In genomic region chr14:85416771-85417170, GRCh38 we compare ENCODE assay signal across 12 cellular contexts.
DNase-seq lines count a peak whose midpoint lies in the region; ATAC-seq, FAIRE-seq and TF ChIP-seq lines count a peak whose summit lies in the region.
"Had no signal": no experiment of that assay in that cellular context is flagged by ENCODE, and none has a peak within 500 bp of the region (broad histone marks: within the 10 kb centered on the region; RNA-seq: fewer than 3 reads in every experiment).

No MANE protein-coding gene starts in this region.

- H3K9me1 ChIP-seq in endothelial cell of umbilical vein (replicated peaks; ENCODE audit: control insufficient read depth, extremely low read depth, insufficient read depth, low read length): no peaks in the 10 kb centered on the region

- H3K4me3 ChIP-seq in OCI-LY3 (ENCODE audit: low read length) (no peak overlapping the region), endothelial cell of umbilical vein (replicated peaks in 1 of 3; ENCODE audit: insufficient read depth in 1 of 3, low read depth in 1 of 3, low read length in 3 of 3) (no peak overlapping the region)

- no peaks in the 10 kb centered on the region for H3K9me3 ChIP-seq in OCI-LY3 (ENCODE audit: insufficient read depth, low read length)
- H3K9me3 ChIP-seq in endothelial cell of umbilical vein (replicated peaks; ENCODE audit: control insufficient read depth, insufficient read depth, low read length): no peaks in the 10 kb centered on the region

- dilution Hi-C loops in endothelial cell of umbilical vein (cut with MboI; ENCODE audit: extremely low pct_ligation_motif_present, low sequenced_read_pairs): no loop called here

- TF ChIP-seq CTCF in OCI-LY3 (IDR thresholded peaks at IDR 0.05; ENCODE audit: low read depth, low read length): no peak
- TF ChIP-seq CTCF in endothelial cell of umbilical vein (IDR thresholded peaks at IDR 0.05; ENCODE audit: extremely low read depth in 1 of 2, insufficient read depth in 1 of 2, low read depth in 1 of 2, low read length in 2 of 2): no peak

- H3K4me2 ChIP-seq in OCI-LY3 (ENCODE audit: low read length): no peak overlapping the region
- H3K4me2 ChIP-seq in endothelial cell of umbilical vein (ENCODE audit: insufficient read depth, low read length): peak overlapping the region; percentile 70

- H3K9ac ChIP-seq in OCI-LY3 (ENCODE audit: low read length) (no peak overlapping the region), endothelial cell of umbilical vein (replicated peaks; ENCODE audit: extremely low read depth, insufficient read depth, low read length) (peak overlapping the region; percentile 19)

- H3K27ac ChIP-seq in OCI-LY3 (ENCODE audit: low read length) (no peak overlapping the region), endothelial cell of umbilical vein (ENCODE audit: insufficient read depth, low read depth, low read length) (peak overlapping the region; percentile 79)

- CTCF ChIA-PET in endothelial cell of umbilical vein (lab: Charles Lee): interaction anchor here (1.3 to 1.8 kb wide), 2 partner anchors 37 to 113 kb away, joined by 5 to 7 read pairs; partner anchors contain the start of gene FLRT2

- H2AFZ ChIP-seq in OCI-LY3 (ENCODE audit: low read depth, low read length) (peak overlapping the region; percentile 34; the same call in 1 of the 2 replicates), endothelial cell of umbilical vein (ENCODE audit: low read depth, low read length) (peak overlapping the region; percentile 95)

- POLR2A ChIA-PET in endothelial cell of umbilical vein (lab: Charles Lee): interaction anchor here (1.0 kb wide), 1 partner anchor 114 kb away, joined by 3 read pairs; no protein-coding TSS in a partner anchor

- FAIRE-seq in endothelial cell of umbilical vein (lab: Jason Lieb, UNC): peak; percentile 88
- FAIRE-seq: HepG2 had no signal

- ATAC-seq in HG02763 (IDR thresholded peaks at IDR 0.05; ENCODE audit: unreplicated experiment): no peak
- ATAC-seq: HepG2 had no signal

- H3K79me2 ChIP-seq in OCI-LY3 (ENCODE audit: low read length) (no peaks in the 10 kb centered on the region), endothelial cell of umbilical vein (ENCODE audit: control insufficient read depth, insufficient read depth, low read length) (no peaks in the 10 kb centered on the region)

- H3K36me3 ChIP-seq in OCI-LY3 (replicated peaks; ENCODE audit: low read depth, low read length) (no peaks in the 10 kb centered on the region), endothelial cell of umbilical vein (ENCODE audit: control insufficient read depth in 2 of 2, extremely low read depth in 1 of 2, insufficient read depth in 2 of 2, low read length in 2 of 2) (no peaks in the 10 kb centered on the region)

- no peaks in the 10 kb centered on the region for H4K20me1 ChIP-seq in OCI-LY3 (ENCODE audit: insufficient read depth, low read length)
- H4K20me1 ChIP-seq in endothelial cell of umbilical vein (replicated peaks; ENCODE audit: control insufficient read depth, extremely low read depth, insufficient read depth, low read length): no peaks in the 10 kb centered on the region

- DNase-seq in GM03348 (ENCODE audit: low spot score) (peak; percentile 58), endothelial cell of umbilical vein (ENCODE audit: low read depth, low spot score) (peak; percentile 84), pulmonary artery endothelial cell (ENCODE audit: low read depth, low spot score) (peak; percentile 58), NCI-H510A (lab: John Stamatoyannopoulos, UW) (no peak)
- no peak for DNase-seq in activated CD4-positive, alpha-beta T cell treated with anti-CD3 and anti-CD28 coated beads for 4 hours
- DNase-seq in activated effector memory CD4-positive, alpha-beta T cell treated with anti-CD3 and anti-CD28 coated beads, Interleukin-2, amount 50 U/mL, for 16 hours: no peak
- DNase-seq: activated naive CD8-positive, alpha-beta T cell treated with anti-CD3 and anti-CD28 coated beads, Interleukin-2, amount 10 ng/mL, durations not matched to agents 7 days and 5 days; naive B cell; NCI-H524 treated with DMSO at 0.1 percent for 48 hours had no signal

- TF ChIP-seq POLR2A in endothelial cell of umbilical vein (IDR thresholded peaks at IDR 0.05; ENCODE audit: low read depth, low read length): no peak

- no TSS peak for BruUV-seq in endothelial cell of umbilical vein (replicated peaks; lab: Mats Ljungman, UMichigan)

- no peaks in the 10 kb centered on the region for H3K27me3 ChIP-seq in OCI-LY3 (ENCODE audit: low read depth, low read length)
- H3K27me3 ChIP-seq in endothelial cell of umbilical vein (ENCODE audit: control insufficient read depth in 2 of 2, insufficient read depth in 2 of 2, low read length in 2 of 2): no peaks in the 10 kb centered on the region

- intact Hi-C loops in endothelial cell of umbilical vein (cut with micrococcal nuclease): loop anchor here (1.0 to 10.0 kb wide), 6 partner anchors 55 to 1602 kb away; no protein-coding TSS in a partner anchor

- H3K4me1 ChIP-seq in OCI-LY3 (ENCODE audit: low read length): no peaks in the 10 kb centered on the region; the same call in 1 of the 2 replicates
- peaks cover 38% of the 10 kb centered on the region for H3K4me1 ChIP-seq in endothelial cell of umbilical vein (ENCODE audit: control insufficient read depth, extremely low read depth, insufficient read depth, low read length)

TF ChIP-seq in endothelial cell of umbilical vein, 7 proteins besides CTCF, POLR2A, EP300 and RAD21:
- peak; percentile 69 for TF ChIP-seq JUN (IDR thresholded peaks at IDR 0.05; ENCODE audit: borderline replicate concordance, insufficient read depth, insufficient read length, low read depth)
- TF ChIP-seq EZH2 (IDR thresholded peaks at IDR 0.05; ENCODE audit: borderline replicate concordance, low read depth, low read length, severe bottlenecking): no peak
- TF ChIP-seq GATA2 (IDR thresholded peaks at IDR 0.05; ENCODE audit: insufficient read depth, insufficient read length, low read depth, low read length): peak; percentile 66
- no peak for TF ChIP-seq MYC (IDR thresholded peaks at IDR 0.05; ENCODE audit: low read depth, low read length)
- TF ChIP-seq MAX (IDR thresholded peaks at IDR 0.05; ENCODE audit: insufficient read depth, insufficient read length): no peak
- peak; percentile 67 for TF ChIP-seq FOS (IDR thresholded peaks at IDR 0.05; ENCODE audit: borderline replicate concordance, insufficient read depth, low read length)
- peak; percentile 62 for TF ChIP-seq POLR2AphosphoS5 (IDR thresholded peaks at IDR 0.05; ENCODE audit: insufficient read depth, low read depth, low read length)

Comparison
In these comparisons a context has a peak if more than half of its experiments do, and no peak if none do; other contexts are left out.
1. DNase-seq: peak in GM03348 (single experiment), endothelial cell of umbilical vein (single experiment) and pulmonary artery endothelial cell (single experiment); none in activated CD4-positive, alpha-beta T cell treated with anti-CD3 and anti-CD28 coated beads for 4 hours (0 of 2), NCI-H510A (single experiment) and activated effector memory CD4-positive, alpha-beta T cell treated with anti-CD3 and anti-CD28 coated beads, Interleukin-2, amount 50 U/mL, for 16 hours (single experiment).